Comparison of ENCODE assay signal across 22 cellular contexts in genomic region chr4:1151541-1151940, GRCh38. TPM values are rescaled to one million over a fixed set of nuclear protein-coding genes. Genes with fewer than 3 reads are reported as not detected.
"Had no signal": no experiment of that assay in that cellular context is flagged by ENCODE, and none has a peak within 500 bp of the region (broad histone marks: within the 10 kb centered on the region; RNA-seq: fewer than 3 reads in every experiment).

No MANE protein-coding gene starts in this region.

- H3K4me3 ChIP-seq: esophagus squamous epithelium, gastroesophageal sphincter, left ventricle myocardium inferior, lower lobe of right lung, skin epidermis, testis, tibial nerve, upper lobe of right lung, vagina had no signal

- DNase-seq: effector memory CD8-positive, alpha-beta T cell; esophagus squamous epithelium; foreskin fibroblast; glutamatergic neuron; left cardiac atrium; left ventricle myocardium inferior; lower lobe of right lung; naive thymus-derived CD4-positive, alpha-beta T cell; nephron progenitor cell; stimulated activated CD4-positive, alpha-beta T cell treated with anti-CD3 and anti-CD28 coated beads, Interleukin-2, amount 100 ng/mL, for 24 hours; stimulated activated CD4-positive, alpha-beta T cell treated with anti-CD3 and anti-CD28 coated beads, Interleukin-4, amount 100 ng/mL, for 4 hours; stimulated activated naive B cell treated with anti-CD40 and anti-IgM and Interleukin-4, amounts not matched to agents 10 μg/mL and 1 μg/mL and 100 μg/mL, for 72 hours; stimulated activated naive CD8-positive, alpha-beta T cell treated with anti-CD3 and anti-CD28 coated beads, Interleukin-15, amount 100 ng/mL, for 72 hours; testis; upper lobe of right lung had no signal

- H3K27ac ChIP-seq: epithelial cell of prostate, esophagus squamous epithelium, gastroesophageal sphincter, left ventricle myocardium inferior, lower lobe of right lung, neutrophil, parathyroid adenoma, skin epidermis, testis, tibial nerve, upper lobe of right lung, vagina had no signal

- H2AFZ ChIP-seq: parathyroid adenoma had no signal

- H3K36me3 ChIP-seq: esophagus squamous epithelium, gastroesophageal sphincter, left ventricle myocardium inferior, lower lobe of right lung, neutrophil, tibial nerve, upper lobe of right lung, vagina had no signal

- H3K4me1 ChIP-seq: parathyroid adenoma, testis had no signal

- H3K9me3 ChIP-seq: esophagus squamous epithelium, gastroesophageal sphincter, left ventricle myocardium inferior, lower lobe of right lung, neutrophil, testis, upper lobe of right lung, vagina had no signal

- H3K9ac ChIP-seq: parathyroid adenoma had no signal

- H3K27me3 ChIP-seq: testis, tibial nerve, upper lobe of right lung, vagina had no signal

RNA-seq across cellular contexts. Expression of gene RNF212, which starts 38.2 kb away (rescaled TPM):
- total RNA-seq: left ventricle myocardium inferior had no signal
